ENCODE assay signal across 28 cellular contexts in genomic region chr6:43742285-43742684, GRCh38. TPM values are rescaled to one million over a fixed set of nuclear protein-coding genes. Genes with fewer than 3 reads are reported as not detected.
DNase-seq lines count a peak whose midpoint lies in the region; ATAC-seq and TF ChIP-seq lines count a peak whose summit lies in the region.
"Had no signal": no experiment of that assay in that cellular context is flagged by ENCODE, and none has a peak within 500 bp of the region (broad histone marks: within the 10 kb centered on the region; RNA-seq: fewer than 3 reads in every experiment).

No MANE protein-coding gene starts in this region.

- H3K4me3 ChIP-seq in WERI-Rb-1 (ENCODE audit: low read depth, low read length) = no peak overlapping the region
- H3K4me3 ChIP-seq: colonic mucosa, esophagus squamous epithelium, lung, thoracic aorta, uterus had no signal

- peak overlapping the region; percentile 27 for H3K27ac Mint-ChIP-seq in stimulated activated effector memory CD8-positive, alpha-beta T cell treated with anti-CD3 and anti-CD28 coated beads, Interleukin-12 subunit alpha, Interleukin-12 subunit beta, amount 100 ng/mL, for 72 hours
- no peak overlapping the region for H3K27ac Mint-ChIP-seq in activated CD4-positive, alpha-beta memory T cell treated with anti-CD3 and anti-CD28 coated beads for 36 hours
- H3K27ac Mint-ChIP-seq: activated naive CD4-positive, alpha-beta T cell treated with anti-CD3 and anti-CD28 coated beads, Interleukin-2, amount 10 ng/mL, durations not matched to agents 7 days and 5 days; CD4-positive, alpha-beta T cell; HFFc6 had no signal

- no peak for ATAC-seq in stimulated activated effector memory CD8-positive, alpha-beta T cell treated with anti-CD3 and anti-CD28 coated beads, Interleukin-12 subunit alpha, Interleukin-12 subunit beta, amount 100 ng/mL, for 72 hours
- no peak for ATAC-seq in HG03469 (IDR thresholded peaks at IDR 0.05; ENCODE audit: unreplicated experiment)
- no peak for ATAC-seq in HG02981 (IDR thresholded peaks at IDR 0.05; ENCODE audit: unreplicated experiment)

- H3K9me3 Mint-ChIP-seq in stimulated activated effector memory CD8-positive, alpha-beta T cell treated with anti-CD3 and anti-CD28 coated beads, Interleukin-12 subunit alpha, Interleukin-12 subunit beta, amount 100 ng/mL, for 72 hours = no peaks in the 10 kb centered on the region
- H3K9me3 Mint-ChIP-seq in activated CD4-positive, alpha-beta memory T cell treated with anti-CD3 and anti-CD28 coated beads for 36 hours = no peaks in the 10 kb centered on the region
- H3K9me3 Mint-ChIP-seq: activated naive CD4-positive, alpha-beta T cell treated with anti-CD3 and anti-CD28 coated beads, Interleukin-2, amount 10 ng/mL, durations not matched to agents 7 days and 5 days; CD4-positive, alpha-beta T cell; HFFc6; neural crest cell had no signal

- peaks cover 7% of the 10 kb centered on the region for H3K4me1 Mint-ChIP-seq in stimulated activated effector memory CD8-positive, alpha-beta T cell treated with anti-CD3 and anti-CD28 coated beads, Interleukin-12 subunit alpha, Interleukin-12 subunit beta, amount 100 ng/mL, for 72 hours
- H3K4me1 Mint-ChIP-seq in activated CD4-positive, alpha-beta memory T cell treated with anti-CD3 and anti-CD28 coated beads for 36 hours (ENCODE audit: low read depth) = no peaks in the 10 kb centered on the region
- H3K4me1 Mint-ChIP-seq: activated naive CD4-positive, alpha-beta T cell treated with anti-CD3 and anti-CD28 coated beads, Interleukin-2, amount 10 ng/mL, durations not matched to agents 7 days and 5 days had no signal

- no peaks in the 10 kb centered on the region for H3K27me3 ChIP-seq in WERI-Rb-1 (ENCODE audit: insufficient read depth, low read depth, severe bottlenecking)
- H3K27me3 ChIP-seq: colonic mucosa, uterus had no signal

- H3K9me3 ChIP-seq in WERI-Rb-1 (ENCODE audit: severe bottlenecking) = no peaks in the 10 kb centered on the region
- H3K9me3 ChIP-seq: colonic mucosa, esophagus squamous epithelium, thoracic aorta, uterus had no signal

- H3K36me3 ChIP-seq in WERI-Rb-1 = no peaks in the 10 kb centered on the region
- H3K36me3 ChIP-seq: colonic mucosa, esophagus squamous epithelium, thoracic aorta, uterus had no signal

- peaks cover 6% of the 10 kb centered on the region for H3K27me3 Mint-ChIP-seq in activated CD4-positive, alpha-beta memory T cell treated with anti-CD3 and anti-CD28 coated beads for 36 hours

- H3K4me3 Mint-ChIP-seq in stimulated activated effector memory CD8-positive, alpha-beta T cell treated with anti-CD3 and anti-CD28 coated beads, Interleukin-12 subunit alpha, Interleukin-12 subunit beta, amount 100 ng/mL, for 72 hours = no peak overlapping the region
- no peak overlapping the region for H3K4me3 Mint-ChIP-seq in activated CD4-positive, alpha-beta memory T cell treated with anti-CD3 and anti-CD28 coated beads for 36 hours
- H3K4me3 Mint-ChIP-seq: activated naive CD4-positive, alpha-beta T cell treated with anti-CD3 and anti-CD28 coated beads, Interleukin-2, amount 10 ng/mL, durations not matched to agents 7 days and 5 days; CD4-positive, alpha-beta T cell; HFFc6; neural crest cell had no signal

- POLR2A ChIA-PET in activated CD4-positive, alpha-beta memory T cell treated with anti-CD3 and anti-CD28 coated beads for 36 hours (lab: Charles Lee) = no interaction called here

- intact Hi-C loops in activated CD4-positive, alpha-beta memory T cell treated with anti-CD3 and anti-CD28 coated beads for 36 hours (cut with micrococcal nuclease) = no loop called here

- no peak overlapping the region for H3K27ac ChIP-seq in WERI-Rb-1
- H3K27ac ChIP-seq: colonic mucosa, esophagus squamous epithelium, thoracic aorta, uterus had no signal

- TF ChIP-seq CTCF in WERI-Rb-1 (IDR thresholded peaks at IDR 0.05; ENCODE audit: low read depth, low read length) = no peak

- DNase-seq in NCI-H82 (lab: John Stamatoyannopoulos, UW) (peak; percentile 29), NCI-H82 treated with DMSO at 0.1 percent for 48 hours (lab: John Stamatoyannopoulos, UW; ENCODE audit: unreplicated experiment) (no peak), WERI-Rb-1 (peak; percentile 31), mesenteric fat pad (ENCODE audit: low spot score) (peak; percentile 62)
- DNase-seq in stimulated activated effector memory CD8-positive, alpha-beta T cell treated with anti-CD3 and anti-CD28 coated beads, Interleukin-12 subunit alpha, Interleukin-12 subunit beta, amount 100 ng/mL, for 72 hours (ENCODE audit: low spot score in 2 of 2) = no peak
- DNase-seq in activated CD4-positive, alpha-beta memory T cell treated with anti-CD3 and anti-CD28 coated beads for 36 hours = no peak
- DNase-seq: 8988T; activated CD4-positive, alpha-beta T cell treated with anti-CD3 and anti-CD28 coated beads for 48 hours; activated naive CD4-positive, alpha-beta T cell treated with anti-CD3 and anti-CD28 coated beads, Interleukin-2, amount 10 ng/mL, durations not matched to agents 7 days and 5 days; activated T-cell treated with anti-CD3 and anti-CD28 coated beads, Interleukin-2, amount 50 U/mL, for 48 hours; CD4-positive, alpha-beta T cell; colonic mucosa; esophagus squamous epithelium; foreskin melanocyte; HFFc6; IMR-90; NCI-H1048; NCI-H187; NCI-H526; stimulated activated CD4-positive, alpha-beta T cell treated with anti-CD3 and anti-CD28 coated beads, Interleukin-15, amount 100 ng/mL, for 24 hours; stimulated activated naive CD4-positive, alpha-beta T cell treated with Interleukin-2 at 50 U/mL for 16 hours; T-helper 2 cell; uterus had no signal

- CTCF ChIA-PET in activated CD4-positive, alpha-beta memory T cell treated with anti-CD3 and anti-CD28 coated beads for 36 hours (lab: Charles Lee) = interaction anchor here (0.8 kb wide), 1 partner anchor 332 kb away, joined by 3 read pairs; no protein-coding TSS in a partner anchor

- no peaks in the 10 kb centered on the region for H3K36me3 Mint-ChIP-seq in stimulated activated effector memory CD8-positive, alpha-beta T cell treated with anti-CD3 and anti-CD28 coated beads, Interleukin-12 subunit alpha, Interleukin-12 subunit beta, amount 100 ng/mL, for 72 hours
- no peaks in the 10 kb centered on the region for H3K36me3 Mint-ChIP-seq in activated CD4-positive, alpha-beta memory T cell treated with anti-CD3 and anti-CD28 coated beads for 36 hours
- H3K36me3 Mint-ChIP-seq: activated naive CD4-positive, alpha-beta T cell treated with anti-CD3 and anti-CD28 coated beads, Interleukin-2, amount 10 ng/mL, durations not matched to agents 7 days and 5 days had no signal

RNA-seq across cellular contexts. Expression of gene VEGFA, which starts 27.7 kb away (rescaled TPM):
- 498 TPM for total RNA-seq in mesenteric fat pad
- 10 to 100 TPM; 28.9 to 35.1 TPM for total RNA-seq in activated CD4-positive, alpha-beta memory T cell treated with anti-CD3 and anti-CD28 coated beads for 36 hours

RNA-seq across cellular contexts. Expression of gene MRPS18A, which starts 54.7 kb away (rescaled TPM):
- total RNA-seq in mesenteric fat pad = 34.5 TPM
- 10 to 100 TPM; 46.9 to 50.5 TPM for total RNA-seq in activated CD4-positive, alpha-beta memory T cell treated with anti-CD3 and anti-CD28 coated beads for 36 hours

Comparison
In these comparisons a context has a peak if more than half of its experiments do, and no peak if none do; other contexts are left out.
1. DNase-seq: peak in NCI-H82 (single experiment), WERI-Rb-1 (single experiment) and mesenteric fat pad (single experiment); none in NCI-H82 treated with DMSO at 0.1 percent for 48 hours (single experiment), stimulated activated effector memory CD8-positive, alpha-beta T cell treated with anti-CD3 and anti-CD28 coated beads, Interleukin-12 subunit alpha, Interleukin-12 subunit beta, amount 100 ng/mL, for 72 hours (0 of 2) and activated CD4-positive, alpha-beta memory T cell treated with anti-CD3 and anti-CD28 coated beads for 36 hours (single experiment).
2. RNA of gene VEGFA, which starts 27.7 kb away (total RNA-seq): 498 TPM in mesenteric fat pad (single experiment); 28.9 to 35.1 TPM in activated CD4-positive, alpha-beta memory T cell treated with anti-CD3 and anti-CD28 coated beads for 36 hours; every median in the first group is over 10 times any median in the second.